8 cellular contexts compared by ENCODE assay signal in genomic region chr15:29269485-29270168, GRCh38. TPM values are rescaled to one million over a fixed set of nuclear protein-coding genes. Genes with fewer than 3 reads are reported as not detected.
A peak's percentile ranks its signal among the peaks of the same experiment; 100 is the strongest.
DNase-seq lines count a peak whose midpoint lies in the region; ATAC-seq and TF ChIP-seq lines count a peak whose summit lies in the region.

NSMCE3 (minus strand) TSS chr15:29269822; CDS start chr15:29269705, 117 bp downstream.

- H3K4me1 ChIP-seq in adrenal gland (replicated peaks in 1 of 2) (peaks cover 8 to 32% of the 10 kb centered on the region in 2 donors), upper lobe of right lung (peaks cover 27% of the 10 kb centered on the region)

- H3K27ac ChIP-seq in adrenal gland: peak within 1 kb of the TSS; percentile 79 to 94 (median 88)
- H3K27ac ChIP-seq in upper lobe of right lung: peak within 1 kb of the TSS; percentile 89

- TF ChIP-seq CTCF in GM12865 (IDR thresholded peaks at IDR 0.05; ENCODE audit: insufficient read depth, low read depth, low read length, missing control alignments) (no peak), adrenal gland (IDR thresholded peaks at IDR 0.05) (peak in 1 of 6 experiments; percentile 5), upper lobe of right lung (IDR thresholded peaks at IDR 0.05) (no peak)

- H3K36me3 ChIP-seq in adrenal gland (replicated peaks in 1 of 2) (no peaks in the 10 kb centered on the region), upper lobe of right lung (no peaks in the 10 kb centered on the region)

- intact Hi-C loops in adrenal gland (cut with DNase I): loop anchor here in 1 of 2 donors (10.0 kb wide), 2 partner anchors 65 to 395 kb away; no protein-coding TSS in a partner anchor
- intact Hi-C loops in left cardiac atrium (cut with DNase I): no loop called here
- intact Hi-C loops in posterior vena cava (cut with DNase I): no loop called here
- intact Hi-C loops in upper lobe of right lung (cut with DNase I): no loop called here

- H3K9me3 ChIP-seq in adrenal gland (replicated peaks in 1 of 3) (no peaks in the 10 kb centered on the region), upper lobe of right lung (no peaks in the 10 kb centered on the region)

- peak within 1 kb of the TSS; percentile 92 for H3K4me3 ChIP-seq in GM12865 (ENCODE audit: low read depth, low read length)
- H3K4me3 ChIP-seq in adrenal gland: peak within 1 kb of the TSS; percentile 31 to 86 (median 70)
- H3K4me3 ChIP-seq in upper lobe of right lung: peak within 1 kb of the TSS; percentile 80

- DNase-seq in GM12865 (ENCODE audit: low read depth): peak; percentile 98
- peak; percentile 65 for DNase-seq in NCI-H1105 treated with DMSO at 0.1 percent for 48 hours (lab: John Stamatoyannopoulos, UW)
- peak; percentile 43 to 69 for DNase-seq in SW 1271 (lab: John Stamatoyannopoulos, UW)
- DNase-seq in adrenal gland: peak; percentile 85 to 96 (median 92)
- peak; percentile 94 for DNase-seq in left cardiac atrium
- DNase-seq in posterior vena cava (ENCODE audit: low spot score): peak; percentile 97
- DNase-seq in upper lobe of right lung: peak; percentile 95

- H3K27me3 ChIP-seq in adrenal gland (no peaks in the 10 kb centered on the region), upper lobe of right lung (no peaks in the 10 kb centered on the region)

- peak; percentile 93 for TF ChIP-seq POLR2A in adrenal gland (IDR thresholded peaks at IDR 0.05)

- ATAC-seq in HG02678 (IDR thresholded peaks at IDR 0.05; ENCODE audit: unreplicated experiment): peak; percentile 92
- peak; percentile 99 to 100 for ATAC-seq in left cardiac atrium
- ATAC-seq in upper lobe of right lung: peak; percentile 99

- WGBS in adrenal gland, 4 donors: 0 to 1% (median 0%) methylated on average over 14 to 68 of the region's 68 CpGs

RNA-seq across cellular contexts. Expression of gene NSMCE3, which starts in this region (rescaled TPM):
- 10 to 100 TPM in 6 of 8 donors, 1 to 10 TPM in 2; 8.0 to 16.9 (median 13.6) TPM for total RNA-seq in adrenal gland
- polyA plus RNA-seq in adrenal gland: 10 to 100 TPM in 2 of 3 donors, 1 to 10 TPM in 1; 9.4 to 12.6 (median 10.3) TPM
- 1 to 10 TPM; 5.5 to 9.3 TPM for total RNA-seq in left cardiac atrium
- total RNA-seq in posterior vena cava: 1 to 10 TPM; 5.9 to 6.6 TPM
- total RNA-seq in upper lobe of right lung: 6.7 TPM

Comparison
In these comparisons a context has a peak if more than half of its experiments do, and no peak if none do; other contexts are left out.
1. Peak in every context shown above with its lines: DNase-seq, ATAC-seq, H3K4me3 ChIP-seq and H3K27ac ChIP-seq.